In the genomic region with DNA sequence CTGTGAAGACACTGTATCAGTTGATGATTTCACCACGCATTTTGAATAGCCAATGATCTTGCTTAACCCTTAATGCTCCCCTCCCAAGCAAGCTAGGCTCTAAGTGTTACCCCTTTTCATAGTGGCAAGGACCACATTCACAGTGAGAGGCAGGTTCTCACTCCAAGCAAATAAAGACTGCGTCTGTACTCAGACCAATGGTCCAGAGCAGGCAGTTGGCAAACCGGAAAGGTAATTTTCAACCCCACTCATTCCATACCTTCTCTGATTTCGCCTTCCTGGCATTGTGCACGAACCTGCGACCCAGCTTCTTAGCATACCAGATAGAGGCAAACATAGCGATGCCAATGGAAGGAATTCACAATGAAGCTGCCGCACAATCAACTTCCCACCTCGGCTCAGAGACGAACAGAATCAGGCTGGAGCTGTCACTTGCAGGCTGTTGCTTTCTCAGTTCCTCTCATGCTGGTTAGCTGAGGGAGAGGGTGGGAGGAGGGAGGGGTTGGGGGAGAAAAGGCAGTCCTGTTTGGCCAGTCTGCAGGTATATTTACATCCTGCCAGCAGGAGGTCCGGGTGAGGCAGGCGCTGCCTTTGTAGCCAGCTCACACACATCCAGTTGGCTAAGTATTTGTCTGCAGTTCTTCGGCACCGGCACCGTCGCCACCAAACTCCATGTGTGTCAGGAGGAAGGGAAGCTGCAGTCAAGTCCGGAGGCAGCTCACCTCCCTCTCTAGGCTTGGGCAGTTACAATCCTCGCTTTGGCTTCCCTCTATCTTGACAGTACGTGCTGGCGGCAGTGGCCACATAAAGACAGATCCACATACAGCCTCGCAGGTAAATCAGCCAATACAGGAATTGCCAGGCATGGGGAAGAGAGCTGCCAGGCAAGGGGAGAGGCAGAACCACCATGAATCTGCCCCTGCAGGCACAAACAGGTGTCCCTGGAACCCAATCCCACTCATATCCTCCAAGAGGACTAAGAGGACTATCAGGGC, we compare ENCODE assay signal across 8 cellular contexts.
DNase-seq lines count a peak whose midpoint lies in the region; ATAC-seq and TF ChIP-seq lines count a peak whose summit lies in the region.

No MANE protein-coding gene starts in this region.

- H3K9me2 ChIP-seq in neural cell (ENCODE audit: insufficient read depth, low read length), result no peaks in the 10 kb centered on the region
- no peaks in the 10 kb centered on the region for H3K9me2 ChIP-seq in SK-N-SH

- H4K20me1 ChIP-seq in neural cell (ENCODE audit: insufficient read depth) (no peaks in the 10 kb centered on the region), SK-N-SH (ENCODE audit: insufficient read depth) (no peaks in the 10 kb centered on the region)

- H3K36me3 ChIP-seq in neural cell (ENCODE audit: insufficient read depth, low read length), result no peaks in the 10 kb centered on the region
- no peaks in the 10 kb centered on the region for H3K36me3 ChIP-seq in sigmoid colon
- H3K36me3 ChIP-seq in effector memory CD4-positive, alpha-beta T cell (ENCODE audit: control insufficient read depth, insufficient read depth, low read length), result no peaks in the 10 kb centered on the region
- no peaks in the 10 kb centered on the region for H3K36me3 ChIP-seq in SK-N-SH (replicated peaks in 1 of 2; ENCODE audit: control insufficient read depth in 1 of 2, insufficient read depth in 2 of 2, low read length in 1 of 2)

- WGBS in sigmoid colon, 2 donors, result 7 to 9% methylated on average over 21 of the region's 21 CpGs
- WGBS in SK-N-SH (ENCODE audit: low lambda C conversion rate), result 64% methylated on average over 16 of the region's 21 CpGs

- H3K4me3 ChIP-seq in neural cell (ENCODE audit: low read length), result peak overlapping the region; percentile 62
- peak overlapping the region in 1 of 4 donors; percentile 11 for H3K4me3 ChIP-seq in sigmoid colon
- H3K4me3 ChIP-seq in effector memory CD4-positive, alpha-beta T cell (ENCODE audit: insufficient read depth, low read depth, low read length, poor library complexity, severe bottlenecking), result no peak overlapping the region
- no peak overlapping the region for H3K4me3 ChIP-seq in SK-N-SH (ENCODE audit: low read depth in 2 of 2, low read length in 1 of 2)

- TF ChIP-seq RAD21 in neural cell (conservative IDR thresholded peaks at IDR 0.05) (no peak), SK-N-SH (IDR thresholded peaks at IDR 0.05; ENCODE audit: low read length) (no peak)

- H3K27ac ChIP-seq in neural cell (ENCODE audit: low read length), result peak overlapping the region; percentile 19
- H3K27ac ChIP-seq in sigmoid colon, result no peak overlapping the region
- no peak overlapping the region for H3K27ac ChIP-seq in effector memory CD4-positive, alpha-beta T cell (ENCODE audit: insufficient read depth, low read length, poor library complexity, severe bottlenecking)
- H3K27ac ChIP-seq in SK-N-SH (ENCODE audit: low read depth in 2 of 2, low read length in 1 of 2), result no peak overlapping the region

- ATAC-seq in GM21723 (IDR thresholded peaks at IDR 0.05; ENCODE audit: unreplicated experiment), result peak; percentile 84

- POLR2A ChIA-PET in SK-N-SH (lab: Yijun Ruan, JAX), result no interaction called here

- peak overlapping the region; percentile 38 for H3K4me2 ChIP-seq in neural cell (ENCODE audit: low read length)
- H3K4me2 ChIP-seq in SK-N-SH, result no peak overlapping the region

- H3K79me2 ChIP-seq in neural cell (replicated peaks; ENCODE audit: insufficient read depth, low read length) (no peaks in the 10 kb centered on the region), SK-N-SH (ENCODE audit: insufficient read depth) (no peaks in the 10 kb centered on the region)

- H2AFZ ChIP-seq in neural cell (ENCODE audit: low read depth, low read length) (no peak overlapping the region), SK-N-SH (ENCODE audit: low read depth) (no peak overlapping the region)

- intact Hi-C loops in sigmoid colon (cut with DNase I), result no loop called here

- CTCF ChIA-PET in SK-N-SH (lab: Yijun Ruan, JAX), result interaction anchor here (0.6 to 1.5 kb wide), 4 partner anchors 23 to 601 kb away, joined by 3 to 4 read pairs (median 3); no protein-coding TSS in a partner anchor

- H3F3A ChIP-seq in neural cell (ENCODE audit: insufficient read depth, low read length, poor library complexity, severe bottlenecking) (no peaks in the 10 kb centered on the region), SK-N-SH (replicated peaks; ENCODE audit: insufficient read depth) (no peaks in the 10 kb centered on the region)

- peak; percentile 8 for DNase-seq in NAMALWA (ENCODE audit: low spot score)
- peak; percentile 73 for DNase-seq in cerebellar cortex (ENCODE audit: low spot score)
- no peak for DNase-seq in sigmoid colon
- no peak for DNase-seq in effector memory CD4-positive, alpha-beta T cell
- no peak for DNase-seq in SK-N-SH

- TF ChIP-seq POLR2A in sigmoid colon (IDR thresholded peaks at IDR 0.05), result no peak

- TF ChIP-seq CTCF in GM12873 (IDR thresholded peaks at IDR 0.05; ENCODE audit: insufficient read depth, low read depth, low read length, missing control alignments) (peak; percentile 28), neural cell (IDR thresholded peaks at IDR 0.05; ENCODE audit: poor library complexity, severe bottlenecking) (no peak), sigmoid colon (IDR thresholded peaks at IDR 0.05) (no peak), SK-N-SH (IDR thresholded peaks at IDR 0.05) (no peak)

- no peak for TF ChIP-seq EP300 in neural cell (conservative IDR thresholded peaks at IDR 0.05; ENCODE audit: poor library complexity, severe bottlenecking)
- TF ChIP-seq EP300 in sigmoid colon (IDR thresholded peaks at IDR 0.05), result no peak
- no peak for TF ChIP-seq EP300 in SK-N-SH (IDR thresholded peaks at IDR 0.05; ENCODE audit: borderline replicate concordance in 1 of 2, low read depth in 1 of 2, low read length in 1 of 2)

- H3K9me3 ChIP-seq in neural cell (ENCODE audit: low read length) (no peaks in the 10 kb centered on the region), sigmoid colon (no peaks in the 10 kb centered on the region), SK-N-SH (no peaks in the 10 kb centered on the region)
- no peaks in the 10 kb centered on the region for H3K9me3 ChIP-seq in effector memory CD4-positive, alpha-beta T cell (ENCODE audit: control insufficient read depth, low read length)

- H3K4me1 ChIP-seq in sigmoid colon (no peaks in the 10 kb centered on the region), SK-N-SH (ENCODE audit: control insufficient read depth in 1 of 2, insufficient read depth in 2 of 2, low read depth in 1 of 2, low read length in 1 of 2) (no peaks in the 10 kb centered on the region)
- no peaks in the 10 kb centered on the region for H3K4me1 ChIP-seq in effector memory CD4-positive, alpha-beta T cell (ENCODE audit: control insufficient read depth, insufficient read depth, low read length, poor library complexity, severe bottlenecking)

- H3K27me3 ChIP-seq in neural cell (ENCODE audit: insufficient read depth, low read depth, low read length), result no peaks in the 10 kb centered on the region
- no peaks in the 10 kb centered on the region for H3K27me3 ChIP-seq in sigmoid colon
- no peaks in the 10 kb centered on the region for H3K27me3 ChIP-seq in effector memory CD4-positive, alpha-beta T cell (replicated peaks; ENCODE audit: control insufficient read depth, insufficient read depth, low read length, poor library complexity, severe bottlenecking)
- H3K27me3 ChIP-seq in SK-N-SH (ENCODE audit: insufficient read depth), result no peaks in the 10 kb centered on the region

- H3K9ac ChIP-seq in neural cell (ENCODE audit: low read length) (peak overlapping the region; percentile 57), SK-N-SH (no peak overlapping the region)

TF ChIP-seq in neural cell, 6 proteins besides CTCF, POLR2A, EP300 and RAD21 (continues in another document):
- TF ChIP-seq POLR2AphosphoS5 (IDR thresholded peaks at IDR 0.05) (peak; percentile 12), EZH2 (IDR thresholded peaks at IDR 0.05; ENCODE audit: borderline replicate concordance, insufficient read depth, low read length, poor library complexity, severe bottlenecking) (no peak), TAF1 (IDR thresholded peaks at IDR 0.05; ENCODE audit: low read depth) (no peak)

TF ChIP-seq in SK-N-SH, 30 proteins besides CTCF, POLR2A, EP300 and RAD21 (continues in another document):
- TF ChIP-seq, protein P1, sequence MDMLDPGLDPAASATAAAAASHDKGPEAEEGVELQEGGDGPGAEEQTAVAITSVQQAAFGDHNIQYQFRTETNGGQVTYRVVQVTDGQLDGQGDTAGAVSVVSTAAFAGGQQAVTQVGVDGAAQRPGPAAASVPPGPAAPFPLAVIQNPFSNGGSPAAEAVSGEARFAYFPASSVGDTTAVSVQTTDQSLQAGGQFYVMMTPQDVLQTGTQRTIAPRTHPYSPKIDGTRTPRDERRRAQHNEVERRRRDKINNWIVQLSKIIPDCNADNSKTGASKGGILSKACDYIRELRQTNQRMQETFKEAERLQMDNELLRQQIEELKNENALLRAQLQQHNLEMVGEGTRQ (IDR thresholded peaks at IDR 0.05; ENCODE audit: borderline replicate concordance, low read depth, low read length), result no peak
- TF ChIP-seq, protein P2, sequence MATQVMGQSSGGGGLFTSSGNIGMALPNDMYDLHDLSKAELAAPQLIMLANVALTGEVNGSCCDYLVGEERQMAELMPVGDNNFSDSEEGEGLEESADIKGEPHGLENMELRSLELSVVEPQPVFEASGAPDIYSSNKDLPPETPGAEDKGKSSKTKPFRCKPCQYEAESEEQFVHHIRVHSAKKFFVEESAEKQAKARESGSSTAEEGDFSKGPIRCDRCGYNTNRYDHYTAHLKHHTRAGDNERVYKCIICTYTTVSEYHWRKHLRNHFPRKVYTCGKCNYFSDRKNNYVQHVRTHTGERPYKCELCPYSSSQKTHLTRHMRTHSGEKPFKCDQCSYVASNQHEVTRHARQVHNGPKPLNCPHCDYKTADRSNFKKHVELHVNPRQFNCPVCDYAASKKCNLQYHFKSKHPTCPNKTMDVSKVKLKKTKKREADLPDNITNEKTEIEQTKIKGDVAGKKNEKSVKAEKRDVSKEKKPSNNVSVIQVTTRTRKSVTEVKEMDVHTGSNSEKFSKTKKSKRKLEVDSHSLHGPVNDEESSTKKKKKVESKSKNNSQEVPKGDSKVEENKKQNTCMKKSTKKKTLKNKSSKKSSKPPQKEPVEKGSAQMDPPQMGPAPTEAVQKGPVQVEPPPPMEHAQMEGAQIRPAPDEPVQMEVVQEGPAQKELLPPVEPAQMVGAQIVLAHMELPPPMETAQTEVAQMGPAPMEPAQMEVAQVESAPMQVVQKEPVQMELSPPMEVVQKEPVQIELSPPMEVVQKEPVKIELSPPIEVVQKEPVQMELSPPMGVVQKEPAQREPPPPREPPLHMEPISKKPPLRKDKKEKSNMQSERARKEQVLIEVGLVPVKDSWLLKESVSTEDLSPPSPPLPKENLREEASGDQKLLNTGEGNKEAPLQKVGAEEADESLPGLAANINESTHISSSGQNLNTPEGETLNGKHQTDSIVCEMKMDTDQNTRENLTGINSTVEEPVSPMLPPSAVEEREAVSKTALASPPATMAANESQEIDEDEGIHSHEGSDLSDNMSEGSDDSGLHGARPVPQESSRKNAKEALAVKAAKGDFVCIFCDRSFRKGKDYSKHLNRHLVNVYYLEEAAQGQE (IDR thresholded peaks at IDR 0.05; ENCODE audit: low read depth, low read length), result no peak
- TF ChIP-seq YY1 (IDR thresholded peaks at IDR 0.05; ENCODE audit: low read depth) (no peak), SIN3A (IDR thresholded peaks at IDR 0.05; ENCODE audit: borderline replicate concordance, low read depth, low read length) (no peak), FOXJ3 (CRISPR knock-in tag; IDR thresholded peaks at IDR 0.05) (no peak)

Comparison
In these comparisons a context has a peak if more than half of its experiments do, and no peak if none do; other contexts are left out.
1. DNase-seq: peak in NAMALWA (single experiment) and cerebellar cortex (single experiment); none in sigmoid colon (single experiment), effector memory CD4-positive, alpha-beta T cell (0 of 3) and SK-N-SH (single experiment).